Comparison of ENCODE assay signal across 9 cellular contexts in the genomic region with DNA sequence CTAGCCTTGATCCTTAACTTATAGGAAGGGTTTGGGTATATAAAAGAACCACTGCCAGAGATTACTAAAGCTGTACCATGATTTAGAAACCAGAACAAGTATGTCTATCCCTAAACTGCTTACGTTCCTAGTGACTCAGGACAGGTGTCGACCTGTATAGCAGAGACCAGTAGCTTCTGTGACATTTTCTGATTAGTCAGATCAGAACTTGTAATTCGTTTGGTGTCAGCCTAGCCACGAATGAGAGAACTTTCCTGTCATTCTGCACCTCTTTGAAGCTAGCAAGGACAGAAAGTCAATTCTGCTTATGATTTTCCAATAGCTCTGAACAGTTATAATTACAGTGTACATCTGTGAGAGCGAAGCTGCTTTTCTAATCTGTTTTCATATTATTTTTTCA. TPM values are rescaled to one million over a fixed set of nuclear protein-coding genes. Genes with fewer than 3 reads are reported as not detected.
DNase-seq lines count a peak whose midpoint lies in the region; ATAC-seq and TF ChIP-seq lines count a peak whose summit lies in the region.
"Had no signal": no experiment of that assay in that cellular context is flagged by ENCODE, and none has a peak within 500 bp of the region (broad histone marks: within the 10 kb centered on the region; RNA-seq: fewer than 3 reads in every experiment).

No MANE protein-coding gene starts in this region.

- intact Hi-C loops in activated CD8-positive, alpha-beta T cell treated with anti-CD3 and anti-CD28 coated beads for 36 hours (cut with micrococcal nuclease) = no loop called here

- H3K27ac ChIP-seq in CD8-positive, alpha-beta memory T cell (ENCODE audit: low read depth, low read length) = no peak overlapping the region

- POLR2A ChIA-PET in activated CD8-positive, alpha-beta T cell treated with anti-CD3 and anti-CD28 coated beads for 36 hours (lab: Charles Lee) = interaction anchor here (0.6 to 1.2 kb wide), 3 partner anchors 23 to 218 kb away, joined by 3 to 5 read pairs (median 3); no protein-coding TSS in a partner anchor
- POLR2A ChIA-PET in CD8-positive, alpha-beta memory T cell (lab: Charles Lee) = no interaction called here

- TF ChIP-seq CTCF in activated CD8-positive, alpha-beta T cell treated with anti-CD3 and anti-CD28 coated beads for 36 hours (IDR thresholded peaks at IDR 0.05) = no peak

- ATAC-seq in HG02840 (IDR thresholded peaks at IDR 0.05; ENCODE audit: low FRiP score, unreplicated experiment) = peak; percentile 92
- peak; percentile 96 for ATAC-seq in activated CD8-positive, alpha-beta T cell treated with anti-CD3 and anti-CD28 coated beads for 36 hours
- ATAC-seq: CD8-positive, alpha-beta T cell had no signal

- H3K4me3 ChIP-seq in CD8-positive, alpha-beta memory T cell (ENCODE audit: low read length) = no peak overlapping the region

- peak; percentile 25 for DNase-seq in stimulated activated CD4-positive, alpha-beta T cell treated with anti-CD3 and anti-CD28 coated beads, Interleukin-4, amount 100 ng/mL, for 24 hours
- no peak for DNase-seq in stimulated activated CD4-positive, alpha-beta T cell treated with anti-CD3 and anti-CD28 coated beads, Interleukin-12 subunit alpha, Interleukin-12 subunit beta, amount 100 ng/mL, for 4 hours
- peak; percentile 52 for DNase-seq in activated CD8-positive, alpha-beta T cell treated with anti-CD3 and anti-CD28 coated beads for 36 hours
- DNase-seq in CD8-positive, alpha-beta memory T cell = no peak
- no peak for DNase-seq in EL
- DNase-seq in mucosa of gallbladder (ENCODE audit: low spot score) = no peak
- DNase-seq in activated effector memory CD4-positive, alpha-beta T cell treated with anti-CD3 and anti-CD28 coated beads, Interleukin-2, amount 50 U/mL, for 16 hours = no peak
- DNase-seq: CD8-positive, alpha-beta T cell had no signal

- H3K27me3 ChIP-seq in CD8-positive, alpha-beta memory T cell (ENCODE audit: insufficient read depth, low read length, poor library complexity, severe bottlenecking) = no peaks in the 10 kb centered on the region

- H3K9me3 ChIP-seq in CD8-positive, alpha-beta memory T cell (ENCODE audit: low read length) = no peaks in the 10 kb centered on the region

- H3K4me1 ChIP-seq in CD8-positive, alpha-beta memory T cell (ENCODE audit: insufficient read depth, low read length) = peaks cover 7% of the 10 kb centered on the region

- H3K36me3 ChIP-seq in CD8-positive, alpha-beta memory T cell (ENCODE audit: insufficient read depth, low read length) = no peaks in the 10 kb centered on the region

- H3K9me3 Mint-ChIP-seq in activated CD8-positive, alpha-beta T cell treated with anti-CD3 and anti-CD28 coated beads for 36 hours = peaks cover 2% of the 10 kb centered on the region
- no peaks in the 10 kb centered on the region for H3K9me3 Mint-ChIP-seq in CD8-positive, alpha-beta memory T cell
- H3K9me3 Mint-ChIP-seq: CD8-positive, alpha-beta T cell had no signal

- H3K4me1 Mint-ChIP-seq in activated CD8-positive, alpha-beta T cell treated with anti-CD3 and anti-CD28 coated beads for 36 hours (ENCODE audit: low read depth) = peaks cover 27% of the 10 kb centered on the region
- H3K4me1 Mint-ChIP-seq in CD8-positive, alpha-beta memory T cell = peaks cover 3 to 13% (median 13%) of the 10 kb centered on the region in 3 donors

- no peaks in the 10 kb centered on the region for H3K36me3 Mint-ChIP-seq in activated CD8-positive, alpha-beta T cell treated with anti-CD3 and anti-CD28 coated beads for 36 hours (ENCODE audit: low read depth)
- H3K36me3 Mint-ChIP-seq in CD8-positive, alpha-beta memory T cell = no peaks in the 10 kb centered on the region
- H3K36me3 Mint-ChIP-seq: CD8-positive, alpha-beta T cell had no signal

- peaks cover 10% of the 10 kb centered on the region for H3K27me3 Mint-ChIP-seq in activated CD8-positive, alpha-beta T cell treated with anti-CD3 and anti-CD28 coated beads for 36 hours
- H3K27me3 Mint-ChIP-seq in CD8-positive, alpha-beta memory T cell = peaks cover 0 to 2% of the 10 kb centered on the region in 2 donors

- CTCF ChIA-PET in activated CD8-positive, alpha-beta T cell treated with anti-CD3 and anti-CD28 coated beads for 36 hours (lab: Charles Lee) = interaction anchor here (1.0 to 1.6 kb wide), 4 partner anchors 21 to 54 kb away, joined by 3 to 7 read pairs (median 4); no protein-coding TSS in a partner anchor
- CTCF ChIA-PET in CD8-positive, alpha-beta memory T cell (lab: Charles Lee) = interaction anchor here (1.5 kb wide), 1 partner anchor 9 kb away, joined by 3 read pairs; no protein-coding TSS in a partner anchor

- no peak overlapping the region for H3K4me3 Mint-ChIP-seq in activated CD8-positive, alpha-beta T cell treated with anti-CD3 and anti-CD28 coated beads for 36 hours
- H3K4me3 Mint-ChIP-seq in CD8-positive, alpha-beta memory T cell = peak overlapping the region in 1 of 7 donors; percentile 35
- H3K4me3 Mint-ChIP-seq: CD8-positive, alpha-beta T cell had no signal

- H3K27ac Mint-ChIP-seq in activated CD8-positive, alpha-beta T cell treated with anti-CD3 and anti-CD28 coated beads for 36 hours = peak overlapping the region; percentile 73
- peak overlapping the region in 1 of 8 donors; percentile 84 for H3K27ac Mint-ChIP-seq in CD8-positive, alpha-beta memory T cell
- H3K27ac Mint-ChIP-seq: CD8-positive, alpha-beta T cell had no signal

RNA-seq across cellular contexts. Expression of gene PRKACG, which starts 39.5 kb away (rescaled TPM):
- total RNA-seq in activated CD8-positive, alpha-beta T cell treated with anti-CD3 and anti-CD28 coated beads for 36 hours = not detected
- total RNA-seq in CD8-positive, alpha-beta memory T cell = not detected
- not detected for polyA plus RNA-seq in CD8-positive, alpha-beta memory T cell
- total RNA-seq in mucosa of gallbladder = not detected
- total RNA-seq: CD8-positive, alpha-beta T cell had no signal

Comparison
In these comparisons a context has a peak if more than half of its experiments do, and no peak if none do; other contexts are left out.
1. DNase-seq: peak in stimulated activated CD4-positive, alpha-beta T cell treated with anti-CD3 and anti-CD28 coated beads, Interleukin-4, amount 100 ng/mL, for 24 hours (single experiment) and activated CD8-positive, alpha-beta T cell treated with anti-CD3 and anti-CD28 coated beads for 36 hours (single experiment); none in stimulated activated CD4-positive, alpha-beta T cell treated with anti-CD3 and anti-CD28 coated beads, Interleukin-12 subunit alpha, Interleukin-12 subunit beta, amount 100 ng/mL, for 4 hours (single experiment), CD8-positive, alpha-beta memory T cell (0 of 5), EL (single experiment), mucosa of gallbladder (single experiment) and activated effector memory CD4-positive, alpha-beta T cell treated with anti-CD3 and anti-CD28 coated beads, Interleukin-2, amount 50 U/mL, for 16 hours (single experiment).